In genomic region chr21:25717491-25718139, GRCh38 we compare ENCODE assay signal across 1 cellular context.
TF ChIP-seq lines count a peak whose summit lies in the region.

No MANE protein-coding gene starts in this region.

TF ChIP-seq in IMR-90, 13 proteins besides CTCF, POLR2A, EP300 and RAD21 (continued from another document):
- TF ChIP-seq RCOR1 (IDR thresholded peaks at IDR 0.05; ENCODE audit: insufficient replicate concordance, low read length), result no peak
TF ChIP-seq in IMR-90: peak in this region for 0.
